7 cellular contexts compared by ENCODE assay signal in the genomic region with DNA sequence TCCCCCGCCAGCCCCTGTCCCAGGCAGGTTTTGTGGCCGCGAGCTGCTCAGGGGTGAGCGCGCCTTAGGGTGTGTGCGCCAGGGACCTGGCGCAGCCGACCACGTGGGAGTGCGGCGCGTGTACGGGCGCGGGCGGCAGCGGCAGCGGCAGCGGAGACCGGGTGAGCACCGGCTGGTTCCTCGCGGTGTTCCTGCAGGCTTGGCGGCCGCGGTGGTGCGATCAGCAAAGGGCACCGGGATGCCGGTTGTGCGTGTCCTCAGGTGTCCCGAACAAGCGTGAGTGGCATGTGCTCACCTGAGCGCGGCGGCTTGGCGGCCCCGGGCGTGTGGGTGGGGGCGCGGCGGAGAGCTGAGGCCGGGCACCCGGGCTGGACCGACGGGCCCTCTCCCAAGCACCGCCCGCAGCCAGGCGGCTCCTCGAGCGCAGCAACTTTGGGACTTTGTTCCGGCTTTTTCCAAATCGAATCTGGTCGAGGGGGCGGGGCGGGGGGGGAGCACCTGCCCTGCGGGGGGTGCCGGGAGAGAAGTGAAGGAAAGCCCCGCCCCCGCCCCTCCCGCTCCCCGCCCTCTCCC. TPM values are rescaled to one million over a fixed set of nuclear protein-coding genes. Genes with fewer than 3 reads are reported as not detected.
DNase-seq lines count a peak whose midpoint lies in the region; TF ChIP-seq lines count a peak whose summit lies in the region.
"Had no signal": no experiment of that assay in that cellular context is flagged by ENCODE, and none has a peak within 500 bp of the region (broad histone marks: within the 10 kb centered on the region; RNA-seq: fewer than 3 reads in every experiment).

No MANE protein-coding gene starts in this region.

- H3K14ac ChIP-seq in H9 (ENCODE audit: insufficient read depth, low read length): peak overlapping the region; percentile 62

- no peaks in the 10 kb centered on the region for H3K79me1 ChIP-seq in H9 (ENCODE audit: insufficient read depth, low read depth, low read length, poor library complexity, severe bottlenecking)

- no peak for TF ChIP-seq POLR2A in testis (IDR thresholded peaks at IDR 0.05)

- no peak overlapping the region for H4K91ac ChIP-seq in H9 (ENCODE audit: insufficient read length, low read depth, low read length)

- no peaks in the 10 kb centered on the region for H3K9me3 ChIP-seq in H9 (ENCODE audit: control insufficient read depth, low read depth, low read length)
- no peaks in the 10 kb centered on the region for H3K9me3 ChIP-seq in testis

- H3K9me3 Mint-ChIP-seq in H9: no peaks in the 10 kb centered on the region

- peak overlapping the region; percentile 67 for H3K4me2 ChIP-seq in H9 (ENCODE audit: insufficient read depth, insufficient read length, low read length)

- peaks cover 16% of the 10 kb centered on the region for H3K27me3 Mint-ChIP-seq in H9 (ENCODE audit: low read depth)

- peak overlapping the region; percentile 56 for H3K4me3 ChIP-seq in iPS-11a (ENCODE audit: low read depth, low read length)
- peak overlapping the region; percentile 47 to 58 for H3K4me3 ChIP-seq in testis

- peaks cover 61 to 63% of the 10 kb centered on the region in 2 experiments for H3K4me1 Mint-ChIP-seq in H9

- H3K4me1 ChIP-seq in H9 (ENCODE audit: insufficient read depth, low read length): peaks cover 12% of the 10 kb centered on the region; the same call in 1 of the 2 replicates
- H3K4me1 ChIP-seq in testis: peaks cover 27% of the 10 kb centered on the region

- H4K8ac ChIP-seq in H9 (replicated peaks; ENCODE audit: insufficient read length, low read depth, low read length): no peak overlapping the region

- no peak overlapping the region for H2BK12ac ChIP-seq in H9 (ENCODE audit: insufficient read length, low read depth, low read length)

- no peak overlapping the region for H2BK15ac ChIP-seq in H9 (ENCODE audit: low read depth, low read length)

- no peak overlapping the region for H3K56ac ChIP-seq in H9 (ENCODE audit: insufficient read length, low read depth, low read length)

- H3K79me2 ChIP-seq in H9 (ENCODE audit: insufficient read depth, low read length): no peaks in the 10 kb centered on the region; the same call in 1 of the 2 replicates

- H3K23me2 ChIP-seq in H9 (ENCODE audit: insufficient read length, low read depth, low read length, poor library complexity, severe bottlenecking): peaks cover 17% of the 10 kb centered on the region

- H3K27ac ChIP-seq in H9 (ENCODE audit: insufficient read length, low read depth, low read length) (no peak overlapping the region), testis (peak overlapping the region in 1 of 2 donors; percentile 56)

- H3K4me3 Mint-ChIP-seq in H9: peak overlapping the region; percentile 80 to 90

- no peak overlapping the region for H2BK120ac ChIP-seq in H9 (ENCODE audit: low read depth, low read length, poor library complexity, severe bottlenecking)

- H4K20me1 ChIP-seq in H9 (ENCODE audit: control insufficient read depth, insufficient read depth, insufficient read length): no peaks in the 10 kb centered on the region

- H3K27me3 ChIP-seq in H9 (ENCODE audit: insufficient read depth, low read length) (no peaks in the 10 kb centered on the region; the same call in 1 of the 2 replicates), testis (no peaks in the 10 kb centered on the region)

- DNase-seq in H9 (no peak), testis (no peak), DMS114 treated with DMSO at 0.1 percent for 48 hours (lab: John Stamatoyannopoulos, UW; ENCODE audit: unreplicated experiment) (no peak), activated gamma-delta T cell treated with Interleukin-2 at 50 U/mL for 16 hours (no peak)
- peak; percentile 33 to 36 for DNase-seq in activated CD4-positive, alpha-beta T cell treated with anti-CD3 and anti-CD28 coated beads, Interleukin-2, amount 50 U/mL, for 48 hours

- peaks cover 0 to 6% (median 2%) of the 10 kb centered on the region in 3 experiments; a peak in 3 of 7 replicates for H3K36me3 Mint-ChIP-seq in H9 (ENCODE audit: insufficient read depth in 1 of 3, low read depth in 3 of 3)

- H3K23ac ChIP-seq in H9 (ENCODE audit: insufficient read length, low read depth, low read length): no peak overlapping the region

- no peaks in the 10 kb centered on the region for H3K36me3 ChIP-seq in testis (ENCODE audit: low read depth, missing control alignments)

- peak overlapping the region in 1 of 3 experiments; percentile 81; a peak in 1 of 7 replicates for H3K27ac Mint-ChIP-seq in H9

- H3T11ph ChIP-seq in H9 (ENCODE audit: low read length): no peak overlapping the region

- no peak overlapping the region for H2BK5ac ChIP-seq in H9 (ENCODE audit: insufficient read length, low read length)

- no peak overlapping the region for H2BK20ac ChIP-seq in H9 (ENCODE audit: low read depth, low read length, poor library complexity, severe bottlenecking)

- WGBS in H9 (ENCODE audit: extremely low coverage, insufficient read length, low lambda C conversion rate): no CpG with 5 or more reads among the region's 61 CpGs
- 0% methylated on average over 27 of the region's 61 CpGs; no CpG with 5 or more reads in 1 of the 2 donors for WGBS in testis, 2 donors

- intact Hi-C loops in testis (cut with DNase I; ENCODE audit: low total_unique reads): no loop called here

- H3K4ac ChIP-seq in H9 (ENCODE audit: low read depth, low read length): no peak overlapping the region

- H2AFZ ChIP-seq in H9 (ENCODE audit: low read length): no peak overlapping the region

- peak overlapping the region; percentile 11 for H3K9ac ChIP-seq in H9 (ENCODE audit: extremely low read depth, insufficient read length, low read length)

- no peak overlapping the region for H2AK5ac ChIP-seq in H9 (ENCODE audit: insufficient read length, low read length)

- H3K18ac ChIP-seq in H9 (ENCODE audit: insufficient read length, low read depth, low read length): peak overlapping the region; percentile 85

- TF ChIP-seq CTCF in H9 (conservative IDR thresholded peaks at IDR 0.05) (no peak), testis (IDR thresholded peaks at IDR 0.05) (no peak)

- H4K5ac ChIP-seq in H9 (ENCODE audit: insufficient read length, low read depth, low read length): no peak overlapping the region

RNA-seq across cellular contexts. Expression of a gene that starts 0.3 kb away (rescaled TPM):
- total RNA-seq in H9 (2021) (33.5 and 35.1 TPM in 2 replicates), testis (1 to 10 TPM; 4.9 to 7.7 TPM)
- polyA plus RNA-seq in testis (ENCODE audit: insufficient read depth, low read depth, low replicate concordance): 11.5 TPM
- total RNA-seq: T-helper 1 cell treated with Interleukin-12 subunit alpha and Interleukin-12 subunit beta and Interleukin-4 antibody, amounts not matched to agents 30 ng/mL and 1 ng/mL, for 36 hours had no signal

RNA-seq across cellular contexts. Expression of a gene that starts 14.3 kb away (rescaled TPM):
- total RNA-seq in H9 (2021) (3.0 and 3.7 TPM in 2 replicates), testis (10 to 100 TPM; 62.0 to 62.7 TPM)
- polyA plus RNA-seq in testis (ENCODE audit: insufficient read depth, low read depth, low replicate concordance): 26.7 TPM

RNA-seq across cellular contexts. Expression of a gene that starts 37.3 kb away (rescaled TPM):
- 0.48 and 0.79 TPM in 2 replicates for total RNA-seq in H9 (2021)
- total RNA-seq in testis: 10 to 100 TPM in 1 of 2 donors, 1 to 10 TPM in 1; 9.5 to 17.5 TPM
- polyA plus RNA-seq in testis (ENCODE audit: insufficient read depth, low read depth, low replicate concordance): 67.6 TPM
- total RNA-seq: T-helper 1 cell treated with Interleukin-12 subunit alpha and Interleukin-12 subunit beta and Interleukin-4 antibody, amounts not matched to agents 30 ng/mL and 1 ng/mL, for 36 hours had no signal

RNA-seq across cellular contexts. Expression of a gene that starts 50.4 kb away (rescaled TPM):
- total RNA-seq in H9 (2021) (39.8 and 43.0 TPM in 2 replicates), testis (100 to 1,000 TPM in 1 of 2 donors, 10 to 100 TPM in 1; 95.0 to 135 TPM)
- 165 TPM for polyA plus RNA-seq in testis (ENCODE audit: insufficient read depth, low read depth, low replicate concordance)

RNA-seq across cellular contexts. Expression of a gene that starts 52.8 kb away (rescaled TPM):
- not detected in 2 replicates for total RNA-seq in H9 (2021)
- total RNA-seq in testis: 1 to 10 TPM; 1.2 to 1.7 TPM
- polyA plus RNA-seq in testis (ENCODE audit: insufficient read depth, low read depth, low replicate concordance): not detected
- total RNA-seq: T-helper 1 cell treated with Interleukin-12 subunit alpha and Interleukin-12 subunit beta and Interleukin-4 antibody, amounts not matched to agents 30 ng/mL and 1 ng/mL, for 36 hours had no signal

Comparison
In these comparisons a context has a peak if more than half of its experiments do, and no peak if none do; other contexts are left out.
1. DNase-seq: peak in activated CD4-positive, alpha-beta T cell treated with anti-CD3 and anti-CD28 coated beads, Interleukin-2, amount 50 U/mL, for 48 hours (2 of 2); none in H9 (single experiment), testis (single experiment), DMS114 treated with DMSO at 0.1 percent for 48 hours (single experiment) and activated gamma-delta T cell treated with Interleukin-2 at 50 U/mL for 16 hours (single experiment).
2. RNA of a gene that starts 14.3 kb away (total RNA-seq): 62.0 to 62.7 TPM in testis; 3.0 to 3.7 TPM in H9; every median in the first group is over 10 times any median in the second.